ENCODE assay signal across 1 cellular context in the genomic region with DNA sequence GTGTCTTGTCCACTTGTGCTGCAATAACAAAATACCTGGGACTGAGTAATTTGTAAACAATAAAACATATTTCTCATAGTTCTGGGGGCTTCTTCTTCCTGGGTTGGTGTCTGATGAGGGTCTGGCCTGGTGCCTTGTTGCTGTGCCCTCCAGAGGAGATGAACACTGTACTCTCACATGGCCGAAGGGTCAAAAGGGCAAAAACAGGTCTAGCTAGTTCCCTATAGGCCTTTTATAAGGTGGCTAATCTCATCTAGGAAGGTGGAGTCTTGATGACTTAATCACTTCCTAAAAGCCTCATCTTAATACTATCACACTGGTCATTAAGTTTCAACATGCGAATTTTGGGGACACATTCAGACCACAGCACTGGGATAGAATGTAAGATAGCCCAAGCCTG.
TF ChIP-seq lines count a peak whose summit lies in the region.

No MANE protein-coding gene starts in this region.

TF ChIP-seq in IMR-90, 13 proteins besides CTCF, POLR2A, EP300 and RAD21 (continued from another document):
- TF ChIP-seq, protein P1, sequence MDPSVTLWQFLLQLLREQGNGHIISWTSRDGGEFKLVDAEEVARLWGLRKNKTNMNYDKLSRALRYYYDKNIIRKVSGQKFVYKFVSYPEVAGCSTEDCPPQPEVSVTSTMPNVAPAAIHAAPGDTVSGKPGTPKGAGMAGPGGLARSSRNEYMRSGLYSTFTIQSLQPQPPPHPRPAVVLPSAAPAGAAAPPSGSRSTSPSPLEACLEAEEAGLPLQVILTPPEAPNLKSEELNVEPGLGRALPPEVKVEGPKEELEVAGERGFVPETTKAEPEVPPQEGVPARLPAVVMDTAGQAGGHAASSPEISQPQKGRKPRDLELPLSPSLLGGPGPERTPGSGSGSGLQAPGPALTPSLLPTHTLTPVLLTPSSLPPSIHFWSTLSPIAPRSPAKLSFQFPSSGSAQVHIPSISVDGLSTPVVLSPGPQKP (IDR thresholded peaks at IDR 0.05; ENCODE audit: borderline replicate concordance, low read depth, low read length): no peak
- TF ChIP-seq MAZ (IDR thresholded peaks at IDR 0.05; ENCODE audit: borderline replicate concordance, low read depth, low read length) (no peak), CEBPB (IDR thresholded peaks at IDR 0.05; ENCODE audit: low read depth, low read length) (no peak), SMC3 (IDR thresholded peaks at IDR 0.05; ENCODE audit: low read depth, low read length) (no peak), RFX5 (IDR thresholded peaks at IDR 0.05; ENCODE audit: low read depth, low read length) (no peak)
